23 cellular contexts compared by ENCODE assay signal in genomic region chr2:207260947-207261346, GRCh38.
"Had no signal": no experiment of that assay in that cellular context is flagged by ENCODE, and none has a peak within 500 bp of the region (broad histone marks: within the 10 kb centered on the region; RNA-seq: fewer than 3 reads in every experiment).

No MANE protein-coding gene starts in this region.

- DNase-seq: activated CD8-positive, alpha-beta memory T cell treated with anti-CD3 and anti-CD28 coated beads for 24 hours; activated CD8-positive, alpha-beta memory T cell treated with anti-CD3 and anti-CD28 coated beads, Interleukin-2, amount 50 U/mL, for 48 hours; activated naive CD4-positive, alpha-beta T cell treated with Interleukin-2 at 50 U/mL for 16 hours; activated naive CD8-positive, alpha-beta T cell treated with anti-CD3 and anti-CD28 coated beads for 36 hours; activated T-cell treated with anti-CD3 and anti-CD28 coated beads, Interleukin-2, amount 50 U/mL, for 4 hours; amygdala; cortex of kidney; esophagus squamous epithelium; hypothalamus; mesendoderm; mucosa of descending colon; occipital lobe; posterior cingulate gyrus; right lobe of liver; small intestine; stimulated activated CD4-positive, alpha-beta T cell treated with anti-CD3 and anti-CD28 coated beads, Interleukin-2, amount 100 ng/mL, for 48 hours; stimulated activated CD8-positive, alpha-beta memory T cell treated with anti-CD3 and anti-CD28 coated beads, Interleukin-4, amount 100 ng/mL, for 48 hours; stimulated activated naive B cell treated with anti-CD40 and anti-IgM and Interleukin-4, amounts not matched to agents 10 μg/mL and 1 μg/mL and 100 μg/mL, for 72 hours; T-helper 1 cell; trophoblast cell had no signal

- H3K36me3 ChIP-seq: cardiac muscle cell, esophagus squamous epithelium, right lobe of liver, vagina had no signal

- H3K4me1 ChIP-seq: right lobe of liver had no signal

- H3K27ac ChIP-seq: cardiac muscle cell, esophagus squamous epithelium, right lobe of liver, vagina had no signal

- H3K9me3 ChIP-seq: esophagus squamous epithelium, mucosa of descending colon, right lobe of liver, vagina had no signal

- H3K4me3 ChIP-seq: cardiac muscle cell, esophagus squamous epithelium, mucosa of descending colon, right lobe of liver, vagina had no signal

- H3K27me3 ChIP-seq: cardiac muscle cell, esophagus squamous epithelium, right lobe of liver, vagina had no signal

- ATAC-seq: activated T-cell treated with anti-CD3 and anti-CD28 coated beads, Interleukin-2, amount 50 U/mL, for 4 hours; mucosa of descending colon; stimulated activated naive B cell treated with anti-CD40 and anti-IgM and Interleukin-4, amounts not matched to agents 10 μg/mL and 1 μg/mL and 100 μg/mL, for 72 hours; WTC11 had no signal
